Comparison of ENCODE assay signal across 11 cellular contexts in the genomic region with DNA sequence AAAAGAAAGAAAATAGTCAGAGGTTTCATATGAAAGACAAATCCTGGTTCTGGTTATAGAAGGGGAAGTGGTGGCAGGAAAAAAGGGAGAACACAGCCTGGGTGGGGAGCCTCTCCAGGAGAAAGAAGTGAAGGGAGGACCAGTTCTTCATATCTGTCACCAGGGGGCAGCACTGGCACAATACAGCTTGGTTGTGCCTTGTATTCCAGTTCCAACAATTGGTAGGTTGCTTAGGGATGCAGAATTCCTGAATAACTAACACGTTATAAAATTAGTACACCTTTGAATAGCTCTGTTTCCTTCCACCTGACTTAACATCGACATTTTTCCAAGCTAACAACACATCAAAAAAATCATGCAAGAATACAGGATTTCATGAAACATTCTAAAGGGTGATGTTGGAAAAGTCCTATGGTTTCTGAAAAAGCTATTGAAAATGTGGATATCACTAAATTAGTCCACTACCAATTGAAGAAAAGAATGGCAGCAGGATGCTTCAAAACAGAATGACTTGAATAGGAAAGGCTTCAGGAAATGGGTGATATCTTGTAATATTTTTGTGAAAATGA. TPM values are rescaled to one million over a fixed set of nuclear protein-coding genes. Genes with fewer than 3 reads are reported as not detected.
DNase-seq lines count a peak whose midpoint lies in the region; TF ChIP-seq lines count a peak whose summit lies in the region.
"Had no signal": no experiment of that assay in that cellular context is flagged by ENCODE, and none has a peak within 500 bp of the region (broad histone marks: within the 10 kb centered on the region; RNA-seq: fewer than 3 reads in every experiment).

No MANE protein-coding gene starts in this region.

- TF ChIP-seq CTCF in LNCAP (IDR thresholded peaks at IDR 0.05), result peak; percentile 61
- TF ChIP-seq CTCF in osteocyte (IDR thresholded peaks at IDR 0.05), result peak; percentile 42
- no peak for TF ChIP-seq CTCF in tibial artery (IDR thresholded peaks at IDR 0.05)

- H3K4me1 Mint-ChIP-seq in osteocyte (ENCODE audit: unreplicated experiment), result no peaks in the 10 kb centered on the region

- no peaks in the 10 kb centered on the region for H3K27me3 Mint-ChIP-seq in osteocyte (ENCODE audit: unreplicated experiment)

- H3K36me3 ChIP-seq in tibial artery, result no peaks in the 10 kb centered on the region

- H3K36me3 Mint-ChIP-seq in osteocyte (ENCODE audit: unreplicated experiment), result no peaks in the 10 kb centered on the region

- H3K27ac ChIP-seq in tibial artery, result no peak overlapping the region
- H3K27ac ChIP-seq: psoas muscle had no signal

- H3K27ac Mint-ChIP-seq in osteocyte (ENCODE audit: unreplicated experiment), result no peak overlapping the region

- H3K4me3 Mint-ChIP-seq in osteocyte (ENCODE audit: unreplicated experiment), result no peak overlapping the region

- intact Hi-C loops in tibial artery (cut with DNase I; ENCODE audit: low total_unique reads), result no loop called here

- peak; percentile 18 for DNase-seq in NCI-H82 (lab: John Stamatoyannopoulos, UW)
- DNase-seq in NCI-H82 treated with DMSO at 0.1 percent for 48 hours (lab: John Stamatoyannopoulos, UW; ENCODE audit: unreplicated experiment), result no peak
- peak; percentile 12 for DNase-seq in dermis blood vessel endothelial cell
- no peak for DNase-seq in osteocyte (ENCODE audit: extremely low spot score, unreplicated experiment)
- no peak for DNase-seq in NCI-H748 (lab: John Stamatoyannopoulos, UW; ENCODE audit: unreplicated experiment)
- no peak for DNase-seq in NCI-H345 treated with DMSO at 0.1 percent for 48 hours (lab: John Stamatoyannopoulos, UW; ENCODE audit: unreplicated experiment)
- no peak for DNase-seq in tibial artery
- DNase-seq: activated CD8-positive, alpha-beta memory T cell treated with anti-CD3 and anti-CD28 coated beads for 24 hours; psoas muscle had no signal

- H3K9me3 Mint-ChIP-seq in osteocyte (ENCODE audit: unreplicated experiment), result peaks cover 5% of the 10 kb centered on the region

- H3K4me1 ChIP-seq in tibial artery, result no peaks in the 10 kb centered on the region
- H3K4me1 ChIP-seq: psoas muscle had no signal

- no peaks in the 10 kb centered on the region for H3K27me3 ChIP-seq in tibial artery

- no peak overlapping the region for H3K4me3 ChIP-seq in tibial artery
- H3K4me3 ChIP-seq: psoas muscle had no signal

- peaks cover 0 to 19% (median 8%) of the 10 kb centered on the region in 3 donors for H3K9me3 ChIP-seq in tibial artery

RNA-seq across cellular contexts. Expression of gene CYP26A1, which starts 52.9 kb away (rescaled TPM):
- total RNA-seq in dermis blood vessel endothelial cell (2.2 and 2.7 TPM in 2 replicates), osteocyte (not detected in 2 replicates)
- total RNA-seq: cardiac septum, psoas muscle had no signal

Comparison
In these comparisons a context has a peak if more than half of its experiments do, and no peak if none do; other contexts are left out.
1. DNase-seq: peak in NCI-H82 (single experiment) and dermis blood vessel endothelial cell (single experiment); none in NCI-H82 treated with DMSO at 0.1 percent for 48 hours (single experiment), osteocyte (single experiment), NCI-H748 (single experiment), NCI-H345 treated with DMSO at 0.1 percent for 48 hours (single experiment) and tibial artery (0 of 2).
2. CTCF ChIP-seq: peak in LNCAP (single experiment) and osteocyte (single experiment); none in tibial artery (0 of 2).